In genomic region chr12:57242329-57242690, GRCh38 we compare ENCODE assay signal across 8 cellular contexts. TPM values are rescaled to one million over a fixed set of nuclear protein-coding genes. Genes with fewer than 3 reads are reported as not detected.
A peak's percentile ranks its signal among the peaks of the same experiment; 100 is the strongest.
DNase-seq lines count a peak whose midpoint lies in the region; ATAC-seq, FAIRE-seq and TF ChIP-seq lines count a peak whose summit lies in the region.

No MANE protein-coding gene starts in this region.

- no peaks in the 10 kb centered on the region for H3K9me3 ChIP-seq in effector memory CD4-positive, alpha-beta T cell (ENCODE audit: control insufficient read depth, low read length)
- no peaks in the 10 kb centered on the region for H3K9me3 ChIP-seq in small intestine (ENCODE audit: control insufficient read depth, low read depth)

- peak overlapping the region; percentile 37 for H3K4me3 ChIP-seq in effector memory CD4-positive, alpha-beta T cell (ENCODE audit: insufficient read depth, low read depth, low read length, poor library complexity, severe bottlenecking)
- peak overlapping the region in 1 of 2 donors; percentile 35 for H3K4me3 ChIP-seq in small intestine (ENCODE audit: low read depth in 1 of 2, low read length in 2 of 2)

- peaks cover 44% of the 10 kb centered on the region for H3K27me3 ChIP-seq in effector memory CD4-positive, alpha-beta T cell (replicated peaks; ENCODE audit: control insufficient read depth, insufficient read depth, low read length, poor library complexity, severe bottlenecking)
- H3K27me3 ChIP-seq in small intestine (ENCODE audit: control insufficient read depth in 2 of 2, insufficient read depth in 2 of 2, low read length in 2 of 2): peaks cover 0 to 22% of the 10 kb centered on the region in 2 donors

- 1 to 2% (median 1%) methylated on average over 14 to 18 of the region's 18 CpGs for WGBS in small intestine, 3 donors

- peak; percentile 58 for FAIRE-seq in GM12892 (lab: Jason Lieb, UNC)
- FAIRE-seq in small intestine (lab: Jason Lieb, UNC): no peak

- intact Hi-C loops in posterior cingulate gyrus (cut with DNase I): no loop called here

- ATAC-seq in HG02981 (IDR thresholded peaks at IDR 0.05; ENCODE audit: unreplicated experiment) (no peak), HG03175 (IDR thresholded peaks at IDR 0.05; ENCODE audit: unreplicated experiment) (no peak)

- DNase-seq in GM12892 (ENCODE audit: insufficient read length): no peak
- DNase-seq in NCI-H2196 treated with DMSO at 0.1 percent for 48 hours (lab: John Stamatoyannopoulos, UW; ENCODE audit: unreplicated experiment): peak; percentile 85
- no peak for DNase-seq in effector memory CD4-positive, alpha-beta T cell
- peak in 8 of 10 donors; percentile 32 to 95 (median 70) for DNase-seq in posterior cingulate gyrus
- DNase-seq in HUDEP-2 (lab: John Stamatoyannopoulos, UW; ENCODE audit: unreplicated experiment in 76 of 76): no peak
- no peak for DNase-seq in small intestine

- H3K4me1 ChIP-seq in effector memory CD4-positive, alpha-beta T cell (ENCODE audit: control insufficient read depth, insufficient read depth, low read length, poor library complexity, severe bottlenecking): peaks cover 64% of the 10 kb centered on the region
- H3K4me1 ChIP-seq in small intestine (ENCODE audit: control insufficient read depth in 2 of 2, insufficient read depth in 1 of 2, low read depth in 1 of 2, low read length in 1 of 2): peaks cover 2 to 3% of the 10 kb centered on the region in 2 donors

- no peak for TF ChIP-seq POLR2A in GM12892 (IDR thresholded peaks at IDR 0.05; ENCODE audit: low read depth, low read length)

- no peaks in the 10 kb centered on the region for H3K36me3 ChIP-seq in effector memory CD4-positive, alpha-beta T cell (ENCODE audit: control insufficient read depth, insufficient read depth, low read length)
- H3K36me3 ChIP-seq in small intestine (ENCODE audit: control insufficient read depth in 2 of 2, insufficient read depth in 2 of 2, low read length in 2 of 2): no peaks in the 10 kb centered on the region

- H3K27ac ChIP-seq in effector memory CD4-positive, alpha-beta T cell (ENCODE audit: insufficient read depth, low read length, poor library complexity, severe bottlenecking): no peak overlapping the region
- no peak overlapping the region for H3K27ac ChIP-seq in small intestine (ENCODE audit: low read depth in 1 of 2, low read length in 1 of 2)

RNA-seq across cellular contexts. Expression of gene STAC3, which starts 8.7 kb away (rescaled TPM):
- 4.4 TPM for polyA plus RNA-seq in GM12892 (2012; ENCODE audit: missing spikeins)
- polyA plus RNA-seq in small intestine: 1 to 10 TPM; 1.1 to 3.5 (median 3.2) TPM

RNA-seq across cellular contexts. Expression of gene SHMT2, which starts 12.8 kb away (rescaled TPM):
- polyA plus RNA-seq in GM12892 (2012; ENCODE audit: missing spikeins): 151 TPM
- polyA plus RNA-seq in small intestine: 100 to 1,000 TPM in 1 of 3 donors, 10 to 100 TPM in 2; 22.8 to 150 (median 35.1) TPM

RNA-seq across cellular contexts. Expression of gene NXPH4, which starts 25.7 kb away (rescaled TPM):
- polyA plus RNA-seq in GM12892 (2012; ENCODE audit: missing spikeins): not detected
- polyA plus RNA-seq in small intestine: under 1 TPM in 1 of 3 donors, not detected in 2; 0.10 TPM

Comparison
In these comparisons a context has a peak if more than half of its experiments do, and no peak if none do; other contexts are left out.
1. DNase-seq: peak in NCI-H2196 treated with DMSO at 0.1 percent for 48 hours (single experiment) and posterior cingulate gyrus (8 of 10); none in GM12892 (single experiment), effector memory CD4-positive, alpha-beta T cell (0 of 3), HUDEP-2 (0 of 76) and small intestine (single experiment).